Comparison of ENCODE assay signal across 1 cellular context in genomic region chr5:139631520-139632165, GRCh38.
TF ChIP-seq lines count a peak whose summit lies in the region.

No MANE protein-coding gene starts in this region.

TF ChIP-seq in HEK293, 187 proteins besides CTCF, POLR2A, EP300 and RAD21 (continued from another document):
- peak; percentile 84 for TF ChIP-seq PRDM10 (tag by site-specific recombination; IDR thresholded peaks at IDR 0.05)
- no peak for TF ChIP-seq EGR2 (tag by site-specific recombination; IDR thresholded peaks at IDR 0.05; ENCODE audit: low read depth)
- TF ChIP-seq ZBTB48 (tag by site-specific recombination; IDR thresholded peaks at IDR 0.05), result no peak
- no peak for TF ChIP-seq ZBTB26 (tag by site-specific recombination; optimal IDR thresholded peaks at IDR 0.05)
- no peak for TF ChIP-seq ZNF223 (tag by site-specific recombination; IDR thresholded peaks at IDR 0.05)
